ENCODE assay signal across 8 cellular contexts in genomic region chr11:59753650-59754493, GRCh38. TPM values are rescaled to one million over a fixed set of nuclear protein-coding genes. Genes with fewer than 3 reads are reported as not detected.
DNase-seq lines count a peak whose midpoint lies in the region; ATAC-seq, FAIRE-seq and TF ChIP-seq lines count a peak whose summit lies in the region.

No MANE protein-coding gene starts in this region.

- no peaks in the 10 kb centered on the region for H4K20me1 ChIP-seq in HepG2 (ENCODE audit: insufficient read depth, low read length)

- no peaks in the 10 kb centered on the region for H3K36me3 ChIP-seq in HepG2 (replicated peaks in 1 of 2; ENCODE audit: control insufficient read depth in 1 of 2, insufficient read depth in 2 of 2, low read length in 2 of 2)

- peak; percentile 60 for FAIRE-seq in HepG2 (lab: Jason Lieb, UNC)

- in situ Hi-C loops in HepG2 (cut with HindIII; ENCODE audit: extremely low pct_ligation_motif_present, low pct_unique_long_range_greater_than_20kb) = no loop called here

- WGBS in HepG2 (ENCODE audit: low lambda C conversion rate) = 24% methylated on average over 47 of the region's 47 CpGs

- TF ChIP-seq POLR2A in HepG2 (IDR thresholded peaks at IDR 0.05; ENCODE audit: insufficient read depth in 1 of 2, low read depth in 2 of 2, low read length in 2 of 2) = no peak

- TF ChIP-seq EP300 in HepG2 (IDR thresholded peaks at IDR 0.05; ENCODE audit: low read depth in 2 of 2, low read length in 2 of 2) = no peak
- TF ChIP-seq EP300 in HepG2 (CRISPR knock-in tag; IDR thresholded peaks at IDR 0.05; ENCODE audit: borderline replicate concordance) = no peak

- ATAC-seq in GM18868 (IDR thresholded peaks at IDR 0.05; ENCODE audit: unreplicated experiment) (peak; percentile 74), HG03135 (IDR thresholded peaks at IDR 0.05; ENCODE audit: unreplicated experiment) (peak; percentile 74), HepG2 (peak; percentile 72)

- peak overlapping the region; percentile 98 for H3K4me2 ChIP-seq in HepG2 (ENCODE audit: low read depth, low read length)

- BruUV-seq in HepG2 (replicated peaks; lab: Mats Ljungman, UMichigan) = no TSS peak

- DNase-seq in AG09319 (ENCODE audit: extremely low read depth, low read depth) (peak; percentile 42), NCI-H345 (lab: John Stamatoyannopoulos, UW) (peak; percentile 87), dedifferentiated amniotic fluid mesenchymal stem cell (ENCODE audit: extremely low spot score) (peak; percentile 71), HepG2 (ENCODE audit: low spot score) (peak; percentile 68)
- peak; percentile 88 for DNase-seq in activated CD4-positive, alpha-beta T cell treated with anti-CD3 and anti-CD28 coated beads for 48 hours
- DNase-seq in stimulated activated CD4-positive, alpha-beta T cell treated with anti-CD3 and anti-CD28 coated beads, Interleukin-2, amount 100 ng/mL, for 48 hours = peak; percentile 81

- H3K4me3 ChIP-seq in HepG2 (replicated peaks in 1 of 3; ENCODE audit: insufficient read depth in 1 of 3, low read depth in 2 of 3, low read length in 3 of 3) = peak overlapping the region; percentile 77 to 93 (median 87)

- H3K79me2 ChIP-seq in HepG2 (ENCODE audit: insufficient read depth, low read length) = peaks cover 9% of the 10 kb centered on the region

- H3K27me3 ChIP-seq in HepG2 (ENCODE audit: control insufficient read depth in 1 of 2, insufficient read depth in 2 of 2, low read length in 2 of 2) = no peaks in the 10 kb centered on the region; a peak in 1 of 5 replicates

- H3K9me3 ChIP-seq in HepG2 (ENCODE audit: low read length) = no peaks in the 10 kb centered on the region

- TF ChIP-seq CTCF in AG09319 (IDR thresholded peaks at IDR 0.05; ENCODE audit: low read depth, low read length) (peak; percentile 87), HepG2 (CRISPR knock-in tag; IDR thresholded peaks at IDR 0.05) (peak; percentile 91)

- POLR2A ChIA-PET in HepG2 (lab: Yijun Ruan, JAX) = interaction anchor here (1.0 to 4.1 kb wide), 3 partner anchors 33 to 56 kb away, joined by 3 to 22 read pairs (median 9); partner anchors contain the start of gene MRPL16

- CTCF ChIA-PET in HepG2 (lab: Yijun Ruan, JAX; ENCODE audit: low intra/inter-chr PET ratio, low total read pairs) = interaction anchor here (0.9 to 2.9 kb wide), 3 partner anchors 46 to 57 kb away, joined by 4 to 44 read pairs (median 7); partner anchors contain the start of gene MRPL16

- H3K27ac ChIP-seq in HepG2 (ENCODE audit: extremely low read length, insufficient read depth, low read length) = no peak overlapping the region

- peak; percentile 81 for TF ChIP-seq RAD21 in HepG2 (CRISPR knock-in tag; IDR thresholded peaks at IDR 0.05)

- intact Hi-C loops in HepG2 (cut with micrococcal nuclease; ENCODE audit: unreplicated experiment) = loop anchor here (1.0 to 5.0 kb wide), 4 partner anchors 33 to 377 kb away; partner anchors contain the start of gene MRPL16

- peak overlapping the region; percentile 79 for H3K9ac ChIP-seq in HepG2 (ENCODE audit: insufficient read depth, low read depth, low read length)

- no peak overlapping the region for H2AFZ ChIP-seq in HepG2 (ENCODE audit: low read length)

- H3K4me1 ChIP-seq in HepG2 (ENCODE audit: insufficient read depth, low read length) = peaks cover 37% of the 10 kb centered on the region

TF ChIP-seq in HepG2, 621 proteins besides CTCF, POLR2A, EP300 and RAD21 (continues in another document):
- TF ChIP-seq ZBTB25 (CRISPR knock-in tag; IDR thresholded peaks at IDR 0.05) (peak; percentile 63; the same call in 1 of the 2 replicates), TARDBP (CRISPR knock-in tag; IDR thresholded peaks at IDR 0.05) (no peak), THAP11 (CRISPR knock-in tag; IDR thresholded peaks at IDR 0.05) (peak; percentile 52; the same call in 1 of the 2 replicates)

RNA-seq across cellular contexts. Expression of gene STX3, which starts 1.3 kb away (rescaled TPM):
- total RNA-seq in HepG2 (2016; rRNA removed; fragmentation: Illumina TruSeq; extraction: Trizol) = 24.0 and 28.7 TPM in 2 replicates
- 23.0 and 26.0 TPM in 2 replicates for total RNA-seq in HepG2 (2016; cell fraction: cytosol; rRNA removed; fragmentation: Illumina TruSeq; extraction: Trizol; ENCODE audit: low read depth)
- 24.5 and 26.3 TPM in 2 replicates for total RNA-seq in HepG2 (2016; cell fraction: insoluble cytoplasmic fraction; rRNA removed; fragmentation: Illumina TruSeq; extraction: Trizol)
- 42.0 and 47.8 TPM in 2 replicates for total RNA-seq in HepG2 (2016; cell fraction: membrane; rRNA removed; fragmentation: Illumina TruSeq; extraction: Trizol)
- 17.5 and 18.2 TPM in 2 replicates for total RNA-seq in HepG2 (2016; cell fraction: nucleus; rRNA removed; fragmentation: Illumina TruSeq; extraction: Trizol)
- polyA plus RNA-seq in HepG2 (2011; rRNA removed) = 16.5 TPM in 2 replicates
- 13.4 and 17.9 TPM in 2 replicates for polyA plus RNA-seq in HepG2 (2011; cell fraction: cytosol; rRNA removed)
- polyA plus RNA-seq in HepG2 (2011; cell fraction: nucleus; rRNA removed) = 8.5 and 12.6 TPM in 2 replicates
- 13.7 and 18.7 TPM in 2 replicates for polyA plus RNA-seq in HepG2 (2012)
- polyA plus RNA-seq in HepG2 (2016; cell fraction: cytosol; fragmentation: Illumina TruSeq; extraction: Trizol; ENCODE audit: low read depth) = 19.8 and 22.2 TPM in 2 replicates
- polyA plus RNA-seq in HepG2 (2016; cell fraction: insoluble cytoplasmic fraction; fragmentation: Illumina TruSeq; extraction: Trizol; ENCODE audit: low read depth) = 23.0 and 25.9 TPM in 2 replicates
- polyA plus RNA-seq in HepG2 (2016; cell fraction: membrane; fragmentation: Illumina TruSeq; extraction: Trizol; ENCODE audit: low read depth) = 33.8 and 35.0 TPM in 2 replicates
- 20.1 and 21.2 TPM in 2 replicates for polyA plus RNA-seq in HepG2 (2016; cell fraction: nucleus; fragmentation: Illumina TruSeq; extraction: Trizol; ENCODE audit: insufficient read depth, low read depth)
- polyA minus RNA-seq in HepG2 (2011; rRNA and poly(A)+ RNA removed; ENCODE audit: low replicate concordance) = 10.1 and 18.3 TPM in 2 replicates
- polyA minus RNA-seq in HepG2 (2011; cell fraction: cytosol; rRNA and poly(A)+ RNA removed) = 11.6 and 11.8 TPM in 2 replicates
- 22.5 and 23.2 TPM in 2 replicates for polyA minus RNA-seq in HepG2 (2011; cell fraction: nucleus; rRNA and poly(A)+ RNA removed)

RNA-seq across cellular contexts. Expression of gene OR10V1, which starts 40.2 kb away (rescaled TPM):
- total RNA-seq in HepG2 (2016; rRNA removed; fragmentation: Illumina TruSeq; extraction: Trizol) = not detected in 2 replicates
- total RNA-seq in HepG2 (2016; cell fraction: cytosol; rRNA removed; fragmentation: Illumina TruSeq; extraction: Trizol; ENCODE audit: low read depth) = not detected in 2 replicates
- not detected in 2 replicates for total RNA-seq in HepG2 (2016; cell fraction: insoluble cytoplasmic fraction; rRNA removed; fragmentation: Illumina TruSeq; extraction: Trizol)
- total RNA-seq in HepG2 (2016; cell fraction: membrane; rRNA removed; fragmentation: Illumina TruSeq; extraction: Trizol) = not detected in 2 replicates
- not detected in 2 replicates for total RNA-seq in HepG2 (2016; cell fraction: nucleus; rRNA removed; fragmentation: Illumina TruSeq; extraction: Trizol)
- not detected in 2 replicates for polyA plus RNA-seq in HepG2 (2011; rRNA removed)
- polyA plus RNA-seq in HepG2 (2011; cell fraction: cytosol; rRNA removed) = not detected in 2 replicates
- not detected in 2 replicates for polyA plus RNA-seq in HepG2 (2011; cell fraction: nucleus; rRNA removed)
- not detected in 2 replicates for polyA plus RNA-seq in HepG2 (2012)
- polyA plus RNA-seq in HepG2 (2016; cell fraction: cytosol; fragmentation: Illumina TruSeq; extraction: Trizol; ENCODE audit: low read depth) = not detected in 2 replicates
- not detected in 2 replicates for polyA plus RNA-seq in HepG2 (2016; cell fraction: insoluble cytoplasmic fraction; fragmentation: Illumina TruSeq; extraction: Trizol; ENCODE audit: low read depth)
- polyA plus RNA-seq in HepG2 (2016; cell fraction: membrane; fragmentation: Illumina TruSeq; extraction: Trizol; ENCODE audit: low read depth) = not detected in 2 replicates
- polyA plus RNA-seq in HepG2 (2016; cell fraction: nucleus; fragmentation: Illumina TruSeq; extraction: Trizol; ENCODE audit: insufficient read depth, low read depth) = not detected in 2 replicates
- polyA minus RNA-seq in HepG2 (2011; rRNA and poly(A)+ RNA removed; ENCODE audit: low replicate concordance) = not detected in 2 replicates
- polyA minus RNA-seq in HepG2 (2011; cell fraction: cytosol; rRNA and poly(A)+ RNA removed) = not detected in 2 replicates
- polyA minus RNA-seq in HepG2 (2011; cell fraction: nucleus; rRNA and poly(A)+ RNA removed) = not detected in 2 replicates

RNA-seq across cellular contexts. Expression of gene MRPL16, which starts 56.7 kb away (rescaled TPM):
- total RNA-seq in HepG2 (2016; rRNA removed; fragmentation: Illumina TruSeq; extraction: Trizol) = 62.6 and 77.8 TPM in 2 replicates
- 11.5 and 12.8 TPM in 2 replicates for total RNA-seq in HepG2 (2016; cell fraction: cytosol; rRNA removed; fragmentation: Illumina TruSeq; extraction: Trizol; ENCODE audit: low read depth)
- 61.8 and 70.6 TPM in 2 replicates for total RNA-seq in HepG2 (2016; cell fraction: insoluble cytoplasmic fraction; rRNA removed; fragmentation: Illumina TruSeq; extraction: Trizol)
- total RNA-seq in HepG2 (2016; cell fraction: membrane; rRNA removed; fragmentation: Illumina TruSeq; extraction: Trizol) = 18.4 and 22.8 TPM in 2 replicates
- 22.3 and 22.5 TPM in 2 replicates for total RNA-seq in HepG2 (2016; cell fraction: nucleus; rRNA removed; fragmentation: Illumina TruSeq; extraction: Trizol)
- polyA plus RNA-seq in HepG2 (2011; rRNA removed) = 40.3 and 45.3 TPM in 2 replicates
- polyA plus RNA-seq in HepG2 (2011; cell fraction: cytosol; rRNA removed) = 43.5 and 47.2 TPM in 2 replicates
- polyA plus RNA-seq in HepG2 (2011; cell fraction: nucleus; rRNA removed) = 18.7 and 25.3 TPM in 2 replicates
- 34.1 and 37.3 TPM in 2 replicates for polyA plus RNA-seq in HepG2 (2012)
- 11.0 and 12.9 TPM in 2 replicates for polyA plus RNA-seq in HepG2 (2016; cell fraction: cytosol; fragmentation: Illumina TruSeq; extraction: Trizol; ENCODE audit: low read depth)
- 87.0 and 90.8 TPM in 2 replicates for polyA plus RNA-seq in HepG2 (2016; cell fraction: insoluble cytoplasmic fraction; fragmentation: Illumina TruSeq; extraction: Trizol; ENCODE audit: low read depth)
- polyA plus RNA-seq in HepG2 (2016; cell fraction: membrane; fragmentation: Illumina TruSeq; extraction: Trizol; ENCODE audit: low read depth) = 17.3 and 18.6 TPM in 2 replicates
- polyA plus RNA-seq in HepG2 (2016; cell fraction: nucleus; fragmentation: Illumina TruSeq; extraction: Trizol; ENCODE audit: insufficient read depth, low read depth) = 42.7 and 48.9 TPM in 2 replicates
- 14.8 and 31.8 TPM in 2 replicates for polyA minus RNA-seq in HepG2 (2011; rRNA and poly(A)+ RNA removed; ENCODE audit: low replicate concordance)
- 9.6 and 12.4 TPM in 2 replicates for polyA minus RNA-seq in HepG2 (2011; cell fraction: cytosol; rRNA and poly(A)+ RNA removed)
- 14.7 and 14.8 TPM in 2 replicates for polyA minus RNA-seq in HepG2 (2011; cell fraction: nucleus; rRNA and poly(A)+ RNA removed)
